Comparison of ENCODE assay signal across 1 cellular context in the genomic region with DNA sequence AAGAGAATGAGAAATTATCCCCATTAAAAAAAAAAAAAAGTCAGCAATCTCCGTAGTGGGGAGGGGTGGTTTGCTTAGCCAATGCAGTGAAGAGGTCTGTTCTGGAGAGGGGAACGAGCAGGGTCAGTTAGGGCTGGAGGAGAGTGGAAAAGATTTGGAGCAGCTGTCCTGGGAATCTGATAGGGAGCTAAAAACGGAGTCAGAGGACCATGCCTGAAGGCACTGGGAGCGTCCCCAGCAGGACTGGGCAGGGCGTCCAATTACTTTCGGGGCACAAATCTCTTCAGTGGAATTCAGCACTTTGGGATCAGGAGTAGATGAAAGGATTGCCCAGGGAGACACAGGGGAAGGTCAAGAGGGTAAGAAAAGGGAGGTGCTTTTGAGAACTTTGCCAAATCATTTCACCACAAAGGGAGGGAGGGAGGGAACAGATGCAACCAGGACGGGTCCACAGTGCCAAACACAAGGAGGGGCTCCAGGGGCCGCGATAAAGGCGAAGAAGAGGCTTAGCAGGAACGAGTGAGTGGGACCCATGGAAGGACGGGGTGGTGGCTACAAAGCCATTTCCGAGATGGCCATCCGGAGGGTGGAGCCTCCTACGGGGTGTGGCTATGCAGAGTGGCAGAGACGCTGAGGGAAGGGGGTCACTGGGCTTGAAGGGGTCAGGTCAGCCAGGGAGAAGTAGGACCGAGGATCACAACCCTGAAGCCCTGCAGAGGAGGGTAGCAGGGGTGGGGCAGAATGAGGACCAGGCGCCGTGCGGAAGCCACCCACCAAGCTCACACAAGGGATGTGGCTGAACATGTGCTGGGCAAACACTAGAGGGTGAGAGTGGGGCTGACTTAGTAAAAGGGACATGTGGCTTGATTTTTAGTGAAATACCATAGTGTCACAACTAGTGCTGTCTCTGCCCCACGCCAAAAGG.
TF ChIP-seq lines count a peak whose summit lies in the region.

No MANE protein-coding gene starts in this region.

TF ChIP-seq in K562, 482 proteins besides CTCF, POLR2A, EP300 and RAD21 (continued from another document and continues in another):
- TF ChIP-seq, protein P1, sequence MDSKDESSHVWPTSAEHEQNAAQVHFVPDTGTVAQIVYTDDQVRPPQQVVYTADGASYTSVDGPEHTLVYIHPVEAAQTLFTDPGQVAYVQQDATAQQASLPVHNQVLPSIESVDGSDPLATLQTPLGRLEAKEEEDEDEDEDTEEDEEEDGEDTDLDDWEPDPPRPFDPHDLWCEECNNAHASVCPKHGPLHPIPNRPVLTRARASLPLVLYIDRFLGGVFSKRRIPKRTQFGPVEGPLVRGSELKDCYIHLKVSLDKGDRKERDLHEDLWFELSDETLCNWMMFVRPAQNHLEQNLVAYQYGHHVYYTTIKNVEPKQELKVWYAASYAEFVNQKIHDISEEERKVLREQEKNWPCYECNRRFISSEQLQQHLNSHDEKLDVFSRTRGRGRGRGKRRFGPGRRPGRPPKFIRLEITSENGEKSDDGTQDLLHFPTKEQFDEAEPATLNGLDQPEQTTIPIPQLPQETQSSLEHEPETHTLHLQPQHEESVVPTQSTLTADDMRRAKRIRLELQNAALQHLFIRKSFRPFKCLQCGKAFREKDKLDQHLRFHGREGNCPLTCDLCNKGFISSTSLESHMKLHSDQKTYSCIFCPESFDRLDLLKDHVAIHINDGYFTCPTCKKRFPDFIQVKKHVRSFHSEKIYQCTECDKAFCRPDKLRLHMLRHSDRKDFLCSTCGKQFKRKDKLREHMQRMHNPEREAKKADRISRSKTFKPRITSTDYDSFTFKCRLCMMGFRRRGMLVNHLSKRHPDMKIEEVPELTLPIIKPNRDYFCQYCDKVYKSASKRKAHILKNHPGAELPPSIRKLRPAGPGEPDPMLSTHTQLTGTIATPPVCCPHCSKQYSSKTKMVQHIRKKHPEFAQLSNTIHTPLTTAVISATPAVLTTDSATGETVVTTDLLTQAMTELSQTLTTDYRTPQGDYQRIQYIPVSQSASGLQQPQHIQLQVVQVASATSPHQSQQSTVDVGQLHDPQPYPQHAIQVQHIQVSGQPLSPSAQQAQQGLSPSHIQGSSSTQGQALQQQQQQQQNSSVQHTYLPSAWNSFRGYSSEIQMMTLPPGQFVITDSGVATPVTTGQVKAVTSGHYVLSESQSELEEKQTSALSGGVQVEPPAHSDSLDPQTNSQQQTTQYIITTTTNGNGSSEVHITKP (IDR thresholded peaks at IDR 0.05; ENCODE audit: partially characterized antibody): no peak
- no peak for TF ChIP-seq CHAMP1 (IDR thresholded peaks at IDR 0.05)
- TF ChIP-seq KAT2B (IDR thresholded peaks at IDR 0.05; ENCODE audit: low read depth, low read length): no peak
- no peak for TF ChIP-seq TEAD1 (CRISPR knock-in tag; IDR thresholded peaks at IDR 0.05)
- peak in 1 of 2 experiments; percentile 18; a peak in 1 of 4 replicates for TF ChIP-seq SRF (CRISPR knock-in tag; IDR thresholded peaks at IDR 0.05)
- no peak for TF ChIP-seq COPS2 (conservative IDR thresholded peaks at IDR 0.05)
- TF ChIP-seq POLR2G (IDR thresholded peaks at IDR 0.05; ENCODE audit: low read depth, low read length): peak; percentile 74
- TF ChIP-seq, protein P2, sequence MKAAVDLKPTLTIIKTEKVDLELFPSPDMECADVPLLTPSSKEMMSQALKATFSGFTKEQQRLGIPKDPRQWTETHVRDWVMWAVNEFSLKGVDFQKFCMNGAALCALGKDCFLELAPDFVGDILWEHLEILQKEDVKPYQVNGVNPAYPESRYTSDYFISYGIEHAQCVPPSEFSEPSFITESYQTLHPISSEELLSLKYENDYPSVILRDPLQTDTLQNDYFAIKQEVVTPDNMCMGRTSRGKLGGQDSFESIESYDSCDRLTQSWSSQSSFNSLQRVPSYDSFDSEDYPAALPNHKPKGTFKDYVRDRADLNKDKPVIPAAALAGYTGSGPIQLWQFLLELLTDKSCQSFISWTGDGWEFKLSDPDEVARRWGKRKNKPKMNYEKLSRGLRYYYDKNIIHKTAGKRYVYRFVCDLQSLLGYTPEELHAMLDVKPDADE (conservative IDR thresholded peaks at IDR 0.05; ENCODE audit: control insufficient read depth, low read depth, low read length): no peak
- TF ChIP-seq, protein P3, sequence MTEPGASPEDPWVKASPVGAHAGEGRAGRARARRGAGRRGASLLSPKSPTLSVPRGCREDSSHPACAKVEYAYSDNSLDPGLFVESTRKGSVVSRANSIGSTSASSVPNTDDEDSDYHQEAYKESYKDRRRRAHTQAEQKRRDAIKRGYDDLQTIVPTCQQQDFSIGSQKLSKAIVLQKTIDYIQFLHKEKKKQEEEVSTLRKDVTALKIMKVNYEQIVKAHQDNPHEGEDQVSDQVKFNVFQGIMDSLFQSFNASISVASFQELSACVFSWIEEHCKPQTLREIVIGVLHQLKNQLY (CRISPR knock-in tag; conservative IDR thresholded peaks at IDR 0.05): 0 out of 4 replicates have a peak, but pooled peaks of 1 of the 2 experiments have one; percentile 62
- no peak for TF ChIP-seq ETV5 (CRISPR knock-in tag; IDR thresholded peaks at IDR 0.05; ENCODE audit: low read depth)
- no peak for TF ChIP-seq ZNF764 (CRISPR knock-in tag; IDR thresholded peaks at IDR 0.05; ENCODE audit: low read depth)
- no peak for TF ChIP-seq GATAD2B (IDR thresholded peaks at IDR 0.05; ENCODE audit: borderline replicate concordance)
- TF ChIP-seq ZNF592 (IDR thresholded peaks at IDR 0.05): peak; percentile 73
- TF ChIP-seq ATF1 (CRISPR knock-in tag; IDR thresholded peaks at IDR 0.05): no peak
- TF ChIP-seq ATF1 (tag; IDR thresholded peaks at IDR 0.05): 0 out of 2 replicates have a peak, but pooled peaks have one; percentile 47
- no peak for TF ChIP-seq ELF4 (CRISPR knock-in tag; IDR thresholded peaks at IDR 0.05)
- TF ChIP-seq CREB1 (IDR thresholded peaks at IDR 0.05): no peak
- TF ChIP-seq CREB1 (CRISPR knock-in tag; IDR thresholded peaks at IDR 0.05): peak; percentile 42; the same call in 1 of the 2 replicates
- no peak for TF ChIP-seq ZNF146 (CRISPR knock-in tag; IDR thresholded peaks at IDR 0.05; ENCODE audit: unreplicated experiment)
- TF ChIP-seq ZC3H4 (CRISPR knock-in tag; IDR thresholded peaks at IDR 0.05; ENCODE audit: borderline replicate concordance): no peak
- TF ChIP-seq ZNF239 (CRISPR knock-in tag; IDR thresholded peaks at IDR 0.05): no peak
- no peak for TF ChIP-seq YBX1 (IDR thresholded peaks at IDR 0.05)
- no peak for TF ChIP-seq SMAD4 (CRISPR knock-in tag; conservative IDR thresholded peaks at IDR 0.05)
- TF ChIP-seq NFE2L1 (tag; IDR thresholded peaks at IDR 0.05; ENCODE audit: borderline replicate concordance, low read depth): no peak
- no peak for TF ChIP-seq BRD9 (IDR thresholded peaks at IDR 0.05; ENCODE audit: low read depth, partially characterized antibody)
- no peak for TF ChIP-seq BHLHE40 (IDR thresholded peaks at IDR 0.05; ENCODE audit: low read length)
- TF ChIP-seq ZSCAN32 (CRISPR knock-in tag; IDR thresholded peaks at IDR 0.05): no peak
- TF ChIP-seq C11orf30 (IDR thresholded peaks at IDR 0.05; ENCODE audit: low read depth): peak; percentile 20; the same call in 1 of the 2 replicates
- peak; percentile 30; the same call in 1 of the 2 replicates for TF ChIP-seq ZNF316 (IDR thresholded peaks at IDR 0.05)
- no peak for TF ChIP-seq ZBTB40 (IDR thresholded peaks at IDR 0.05)
- TF ChIP-seq ZBTB40 (CRISPR knock-in tag; IDR thresholded peaks at IDR 0.05): no peak
- peak; percentile 14; the same call in 1 of the 2 replicates for TF ChIP-seq ETV1 (tag; conservative IDR thresholded peaks at IDR 0.05; ENCODE audit: low read depth)
- TF ChIP-seq ESRRA (IDR thresholded peaks at IDR 0.05; ENCODE audit: borderline replicate concordance, low read depth): 0 out of 2 replicates have a peak, but pooled peaks have one; percentile 6
